Comparison of ENCODE assay signal across 13 cellular contexts in genomic region chr3:30752961-30753360, GRCh38.
A peak's percentile ranks its signal among the peaks of the same experiment; 100 is the strongest.
DNase-seq lines count a peak whose midpoint lies in the region; ATAC-seq, FAIRE-seq and TF ChIP-seq lines count a peak whose summit lies in the region.
"Had no signal": no experiment of that assay in that cellular context is flagged by ENCODE, and none has a peak within 500 bp of the region (broad histone marks: within the 10 kb centered on the region; RNA-seq: fewer than 3 reads in every experiment).

No MANE protein-coding gene starts in this region.

- H3K27me3 ChIP-seq in colonic mucosa (no peaks in the 10 kb centered on the region), pancreas (no peaks in the 10 kb centered on the region)
- H3K27me3 ChIP-seq: neutrophil had no signal

- 23 to 27% methylated on average over 4 of the region's 4 CpGs for WGBS in pancreas, 2 donors

- no peak for FAIRE-seq in pancreas (lab: Jason Lieb, UNC)
- FAIRE-seq: colon had no signal

- H3K4me1 ChIP-seq in colonic mucosa (no peaks in the 10 kb centered on the region), pancreas (peaks cover 0 to 4% (median 0%) of the 10 kb centered on the region in 3 donors)

- H3K27me3 Mint-ChIP-seq in activated CD8-positive, alpha-beta memory T cell treated with anti-CD3 and anti-CD28 coated beads, Interleukin-2, amount 10 ng/mL, durations not matched to agents 7 days and 5 days, result peaks cover 5% of the 10 kb centered on the region

- TF ChIP-seq CTCF in colonic mucosa (IDR thresholded peaks at IDR 0.05) (no peak), pancreas (IDR thresholded peaks at IDR 0.05) (no peak)

- H3K4me3 ChIP-seq in colonic mucosa, result no peak overlapping the region
- H3K4me3 ChIP-seq in pancreas, result no peak overlapping the region

- peak; percentile 14 for DNase-seq in GF-D8 (lab: John Stamatoyannopoulos, UW)
- peak; percentile 27 for DNase-seq in NCI-H226
- DNase-seq in colonic mucosa, result peak; percentile 64
- peak in 1 of 6 donors; percentile 21 for DNase-seq in pancreas
- DNase-seq in activated CD8-positive, alpha-beta memory T cell treated with anti-CD3 and anti-CD28 coated beads, Interleukin-2, amount 10 ng/mL, durations not matched to agents 7 days and 5 days, result no peak
- DNase-seq in NCI-H345 (lab: John Stamatoyannopoulos, UW), result no peak
- no peak for DNase-seq in posterior cingulate gyrus
- DNase-seq: activated CD8-positive, alpha-beta memory T cell treated with anti-CD3 and anti-CD28 coated beads, Interleukin-2, amount 50 U/mL, for 4 hours; NCI-H146; SHP77 had no signal

- H3K27ac ChIP-seq in colonic mucosa (no peak overlapping the region), pancreas (no peak overlapping the region)
- H3K27ac ChIP-seq: neutrophil had no signal

- CTCF ChIA-PET in activated CD8-positive, alpha-beta memory T cell treated with anti-CD3 and anti-CD28 coated beads, Interleukin-2, amount 10 ng/mL, durations not matched to agents 7 days and 5 days (lab: Charles Lee), result interaction anchor here (1.9 to 2.5 kb wide), 3 partner anchors 10 to 741 kb away, joined by 4 to 16 read pairs (median 9); no protein-coding TSS in a partner anchor

- ATAC-seq in pancreas (peak in 3 of 4 donors; percentile 66 to 80 (median 78)), GM18517 (IDR thresholded peaks at IDR 0.05; ENCODE audit: unreplicated experiment) (no peak)
- no peak for ATAC-seq in activated CD8-positive, alpha-beta memory T cell treated with anti-CD3 and anti-CD28 coated beads, Interleukin-2, amount 10 ng/mL, durations not matched to agents 7 days and 5 days

- intact Hi-C loops in colonic mucosa (cut with DNase I) (no loop called here), pancreas (cut with DNase I) (no loop called here), posterior cingulate gyrus (cut with DNase I) (loop anchor here (5.0 kb wide), 1 partner anchor 711 kb away; no protein-coding TSS in a partner anchor)

- H3K36me3 ChIP-seq in colonic mucosa (no peaks in the 10 kb centered on the region), pancreas (no peaks in the 10 kb centered on the region)
- H3K36me3 ChIP-seq: neutrophil had no signal

- H3K36me3 Mint-ChIP-seq in activated CD8-positive, alpha-beta memory T cell treated with anti-CD3 and anti-CD28 coated beads, Interleukin-2, amount 10 ng/mL, durations not matched to agents 7 days and 5 days, result no peaks in the 10 kb centered on the region

- H3K27ac Mint-ChIP-seq in activated CD8-positive, alpha-beta memory T cell treated with anti-CD3 and anti-CD28 coated beads, Interleukin-2, amount 10 ng/mL, durations not matched to agents 7 days and 5 days, result no peak overlapping the region

- H3K9me3 Mint-ChIP-seq in activated CD8-positive, alpha-beta memory T cell treated with anti-CD3 and anti-CD28 coated beads, Interleukin-2, amount 10 ng/mL, durations not matched to agents 7 days and 5 days (ENCODE audit: low read depth), result no peaks in the 10 kb centered on the region

- H3K9me3 ChIP-seq in colonic mucosa, result no peaks in the 10 kb centered on the region
- H3K9me3 ChIP-seq in pancreas, result no peaks in the 10 kb centered on the region
- H3K9me3 ChIP-seq: neutrophil had no signal

- no peak overlapping the region for H3K9ac ChIP-seq in colonic mucosa (ENCODE audit: low read depth in 2 of 2, low read length in 2 of 2)

- no peak overlapping the region for H3K4me3 Mint-ChIP-seq in activated CD8-positive, alpha-beta memory T cell treated with anti-CD3 and anti-CD28 coated beads, Interleukin-2, amount 10 ng/mL, durations not matched to agents 7 days and 5 days

- peaks cover 10% of the 10 kb centered on the region for H3K4me1 Mint-ChIP-seq in activated CD8-positive, alpha-beta memory T cell treated with anti-CD3 and anti-CD28 coated beads, Interleukin-2, amount 10 ng/mL, durations not matched to agents 7 days and 5 days

Comparison
In these comparisons a context has a peak if more than half of its experiments do, and no peak if none do; other contexts are left out.
1. DNase-seq: peak in GF-D8 (single experiment), NCI-H226 (single experiment) and colonic mucosa (single experiment); none in activated CD8-positive, alpha-beta memory T cell treated with anti-CD3 and anti-CD28 coated beads, Interleukin-2, amount 10 ng/mL, durations not matched to agents 7 days and 5 days (single experiment), NCI-H345 (single experiment) and posterior cingulate gyrus (0 of 10).
2. ATAC-seq: peak in pancreas (3 of 4); none in activated CD8-positive, alpha-beta memory T cell treated with anti-CD3 and anti-CD28 coated beads, Interleukin-2, amount 10 ng/mL, durations not matched to agents 7 days and 5 days (single experiment) and GM18517 (single experiment).